Comparison of ENCODE assay signal across 1 cellular context in the genomic region with DNA sequence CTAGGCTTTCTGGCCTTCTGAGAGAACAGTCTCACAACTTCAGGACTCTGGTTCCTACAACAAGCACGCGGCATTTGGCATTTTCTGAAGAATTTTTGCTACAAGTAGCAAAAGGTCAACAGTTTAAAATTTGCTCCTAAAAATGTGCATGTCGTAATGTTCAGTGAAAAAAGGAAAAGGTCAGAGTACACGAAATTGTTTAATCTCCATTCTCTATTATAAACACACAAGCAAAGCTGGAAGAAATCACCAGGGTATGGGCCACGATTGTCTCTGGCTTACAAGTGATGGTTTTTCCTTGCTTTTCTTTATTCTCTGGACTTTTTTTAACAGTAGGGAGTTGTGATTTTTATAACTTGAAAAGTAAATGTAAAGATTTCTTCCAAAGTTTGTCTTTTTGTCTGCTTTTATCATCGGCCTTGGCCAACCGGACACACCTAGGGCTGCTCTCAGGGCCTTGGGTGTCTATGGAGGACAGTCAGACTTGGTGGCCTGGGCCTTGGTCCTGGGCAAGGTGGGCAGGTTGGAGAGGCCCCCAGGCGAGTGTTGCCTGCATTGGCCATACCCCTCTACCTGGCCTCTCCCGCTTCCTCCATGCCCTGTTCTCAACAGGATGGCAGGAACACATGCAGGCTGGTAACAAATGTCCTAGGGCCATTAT.
TF ChIP-seq lines count a peak whose summit lies in the region.

No MANE protein-coding gene starts in this region.

TF ChIP-seq in WTC11, 78 proteins besides CTCF, POLR2A, EP300 and RAD21 (continued from another document):
- TF ChIP-seq, protein P1, sequence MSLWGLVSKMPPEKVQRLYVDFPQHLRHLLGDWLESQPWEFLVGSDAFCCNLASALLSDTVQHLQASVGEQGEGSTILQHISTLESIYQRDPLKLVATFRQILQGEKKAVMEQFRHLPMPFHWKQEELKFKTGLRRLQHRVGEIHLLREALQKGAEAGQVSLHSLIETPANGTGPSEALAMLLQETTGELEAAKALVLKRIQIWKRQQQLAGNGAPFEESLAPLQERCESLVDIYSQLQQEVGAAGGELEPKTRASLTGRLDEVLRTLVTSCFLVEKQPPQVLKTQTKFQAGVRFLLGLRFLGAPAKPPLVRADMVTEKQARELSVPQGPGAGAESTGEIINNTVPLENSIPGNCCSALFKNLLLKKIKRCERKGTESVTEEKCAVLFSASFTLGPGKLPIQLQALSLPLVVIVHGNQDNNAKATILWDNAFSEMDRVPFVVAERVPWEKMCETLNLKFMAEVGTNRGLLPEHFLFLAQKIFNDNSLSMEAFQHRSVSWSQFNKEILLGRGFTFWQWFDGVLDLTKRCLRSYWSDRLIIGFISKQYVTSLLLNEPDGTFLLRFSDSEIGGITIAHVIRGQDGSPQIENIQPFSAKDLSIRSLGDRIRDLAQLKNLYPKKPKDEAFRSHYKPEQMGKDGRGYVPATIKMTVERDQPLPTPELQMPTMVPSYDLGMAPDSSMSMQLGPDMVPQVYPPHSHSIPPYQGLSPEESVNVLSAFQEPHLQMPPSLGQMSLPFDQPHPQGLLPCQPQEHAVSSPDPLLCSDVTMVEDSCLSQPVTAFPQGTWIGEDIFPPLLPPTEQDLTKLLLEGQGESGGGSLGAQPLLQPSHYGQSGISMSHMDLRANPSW (CRISPR knock-in tag; conservative IDR thresholded peaks at IDR 0.05; ENCODE audit: low read depth), result no peak
- no peak for TF ChIP-seq PRRX2 (CRISPR knock-in tag; IDR thresholded peaks at IDR 0.05)
- TF ChIP-seq SMAD4 (CRISPR knock-in tag; IDR thresholded peaks at IDR 0.05), result no peak
- TF ChIP-seq FOXJ3 (CRISPR knock-in tag; IDR thresholded peaks at IDR 0.05; ENCODE audit: borderline replicate concordance), result no peak
- TF ChIP-seq, protein P2, sequence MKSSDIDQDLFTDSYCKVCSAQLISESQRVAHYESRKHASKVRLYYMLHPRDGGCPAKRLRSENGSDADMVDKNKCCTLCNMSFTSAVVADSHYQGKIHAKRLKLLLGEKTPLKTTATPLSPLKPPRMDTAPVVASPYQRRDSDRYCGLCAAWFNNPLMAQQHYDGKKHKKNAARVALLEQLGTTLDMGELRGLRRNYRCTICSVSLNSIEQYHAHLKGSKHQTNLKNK (CRISPR knock-in tag; IDR thresholded peaks at IDR 0.05), result no peak
- TF ChIP-seq EMX1 (CRISPR knock-in tag; IDR thresholded peaks at IDR 0.05), result no peak
- TF ChIP-seq ZNF219 (CRISPR knock-in tag; IDR thresholded peaks at IDR 0.05; ENCODE audit: borderline replicate concordance), result no peak
- no peak for TF ChIP-seq RELA (CRISPR knock-in tag; IDR thresholded peaks at IDR 0.05; ENCODE audit: borderline replicate concordance)
